In genomic region chr5:172707285-172708182, GRCh38 we compare ENCODE assay signal across 9 cellular contexts.
DNase-seq lines count a peak whose midpoint lies in the region; ATAC-seq, FAIRE-seq and TF ChIP-seq lines count a peak whose summit lies in the region.
"Had no signal": no experiment of that assay in that cellular context is flagged by ENCODE, and none has a peak within 500 bp of the region (broad histone marks: within the 10 kb centered on the region; RNA-seq: fewer than 3 reads in every experiment).

No MANE protein-coding gene starts in this region.

- dilution Hi-C loops in keratinocyte (cut with MboI; ENCODE audit: extremely low pct_ligation_motif_present, low sequenced_read_pairs), result no loop called here

- H4K20me1 ChIP-seq in keratinocyte (ENCODE audit: control insufficient read depth, extremely low read depth, insufficient read depth, low read length), result no peaks in the 10 kb centered on the region

- TF ChIP-seq CTCF in WTC11 (IDR thresholded peaks at IDR 0.05) (no peak), keratinocyte (optimal IDR thresholded peaks at IDR 0.05 in 1 of 3, IDR thresholded peaks at IDR 0.05 in 1 of 3, conservative IDR thresholded peaks at IDR 0.05 in 1 of 3; ENCODE audit: extremely low read depth in 1 of 3, insufficient read depth in 2 of 3, low read length in 3 of 3) (peak; percentile 50 to 81 (median 70)), uterus (IDR thresholded peaks at IDR 0.05) (peak; percentile 11 to 26 (median 18))

- no peak for FAIRE-seq in keratinocyte (lab: Jason Lieb, UNC)
- FAIRE-seq: G401.6 had no signal

- peak overlapping the region; percentile 18; the same call in 1 of the 2 replicates for H3K4me3 Mint-ChIP-seq in WTC11

- H3K27me3 ChIP-seq in keratinocyte (ENCODE audit: control insufficient read depth, extremely low read depth, insufficient read depth, low read length) (no peaks in the 10 kb centered on the region), uterus (no peaks in the 10 kb centered on the region)

- H3K36me3 ChIP-seq in keratinocyte (ENCODE audit: control insufficient read depth in 2 of 2, extremely low read depth in 1 of 2, insufficient read depth in 2 of 2, low read length in 2 of 2), result no peaks in the 10 kb centered on the region
- no peaks in the 10 kb centered on the region for H3K36me3 ChIP-seq in uterus

- H3K4me1 ChIP-seq in keratinocyte (ENCODE audit: control insufficient read depth, extremely low read depth, insufficient read depth, low read length) (no peaks in the 10 kb centered on the region), uterus (no peaks in the 10 kb centered on the region)

- intact Hi-C loops in uterus (cut with DNase I; ENCODE audit: low total_unique reads), result no loop called here

- peak; percentile 5 for DNase-seq in NOMO-1 treated with DMSO at 0.1 percent for 48 hours (lab: John Stamatoyannopoulos, UW; ENCODE audit: unreplicated experiment)
- no peak for DNase-seq in NOMO-1 treated with dmso at 0.1 percent for 144 hours (lab: John Stamatoyannopoulos, UW; ENCODE audit: unreplicated experiment)
- peak; percentile 26 for DNase-seq in MV-4-11 (lab: John Stamatoyannopoulos, UW)
- DNase-seq in WTC11 (ENCODE audit: low spot score), result peak; percentile 61
- no peak for DNase-seq in keratinocyte (ENCODE audit: low read depth, low spot score)
- peak in 1 of 2 donors; percentile 22 for DNase-seq in uterus
- no peak for DNase-seq in mucosa of gallbladder (ENCODE audit: low spot score)

- no peak overlapping the region for H3K9ac ChIP-seq in keratinocyte (ENCODE audit: control insufficient read depth, extremely low read depth, insufficient read depth, low read length)

- POLR2A ChIA-PET in WTC11 (lab: Charles Lee), result interaction anchor here (0.6 kb wide), 1 partner anchor 1222 kb away, joined by 4 read pairs; no protein-coding TSS in a partner anchor

- H3K27ac Mint-ChIP-seq in WTC11, result no peak overlapping the region

- peak; percentile 88 for ATAC-seq in WTC11
- ATAC-seq in GM19463 (IDR thresholded peaks at IDR 0.05; ENCODE audit: unreplicated experiment), result no peak

- CTCF ChIA-PET in WTC11 (lab: Charles Lee), result interaction anchor here (0.5 to 2.2 kb wide), 59 partner anchors 7 to 574 kb away, joined by 3 to 28 read pairs (median 5); partner anchors contain the start of genes ATP6V0E1, BNIP1, DUSP1 and RPL26L1

- no peak overlapping the region for H3K4me3 ChIP-seq in keratinocyte (ENCODE audit: control insufficient read depth in 2 of 3, extremely low read depth in 1 of 3, insufficient read depth in 2 of 3, low read depth in 1 of 3, low read length in 3 of 3)
- no peak overlapping the region for H3K4me3 ChIP-seq in uterus

- peaks cover 13% of the 10 kb centered on the region for H3K4me1 Mint-ChIP-seq in WTC11

- H3K9me3 ChIP-seq in keratinocyte (ENCODE audit: control insufficient read depth, low read depth, low read length) (no peaks in the 10 kb centered on the region), uterus (no peaks in the 10 kb centered on the region)

- H3K36me3 Mint-ChIP-seq in WTC11, result no peaks in the 10 kb centered on the region

- H3K9me3 Mint-ChIP-seq in WTC11, result no peaks in the 10 kb centered on the region

- H3K27ac ChIP-seq in keratinocyte (ENCODE audit: control insufficient read depth, insufficient read depth, low read length) (no peak overlapping the region), uterus (no peak overlapping the region)

- no peaks in the 10 kb centered on the region for H3K79me2 ChIP-seq in keratinocyte (ENCODE audit: control insufficient read depth, insufficient read depth, low read length)

- no peak overlapping the region for H2AFZ ChIP-seq in keratinocyte (ENCODE audit: control insufficient read depth, low read length)

- H3K4me2 ChIP-seq in keratinocyte (ENCODE audit: control insufficient read depth, extremely low read depth, insufficient read depth, low read depth, low read length), result no peak overlapping the region

- no peaks in the 10 kb centered on the region for H3K9me1 ChIP-seq in keratinocyte (ENCODE audit: control insufficient read depth, extremely low read depth, insufficient read depth, low read length)

- TF ChIP-seq POLR2A in uterus (IDR thresholded peaks at IDR 0.05), result no peak

- peaks cover 36% of the 10 kb centered on the region for H3K27me3 Mint-ChIP-seq in WTC11 (ENCODE audit: low read depth)

TF ChIP-seq in WTC11, 78 proteins besides CTCF, POLR2A, EP300 and RAD21:
- no peak for TF ChIP-seq MLX (CRISPR knock-in tag; IDR thresholded peaks at IDR 0.05)
- peak; percentile 50; the same call in 1 of the 2 replicates for TF ChIP-seq MAX (CRISPR knock-in tag; IDR thresholded peaks at IDR 0.05)
- TF ChIP-seq ZSCAN18 (CRISPR knock-in tag; IDR thresholded peaks at IDR 0.05), result no peak
- no peak for TF ChIP-seq HMGXB4 (CRISPR knock-in tag; IDR thresholded peaks at IDR 0.05)

Comparison
In these comparisons a context has a peak if more than half of its experiments do, and no peak if none do; other contexts are left out.
1. DNase-seq: peak in NOMO-1 treated with DMSO at 0.1 percent for 48 hours (single experiment), MV-4-11 (single experiment) and WTC11 (single experiment); none in NOMO-1 treated with dmso at 0.1 percent for 144 hours (single experiment), keratinocyte (single experiment) and mucosa of gallbladder (single experiment).